Comparison of ENCODE assay signal across 2 cellular contexts in the genomic region with DNA sequence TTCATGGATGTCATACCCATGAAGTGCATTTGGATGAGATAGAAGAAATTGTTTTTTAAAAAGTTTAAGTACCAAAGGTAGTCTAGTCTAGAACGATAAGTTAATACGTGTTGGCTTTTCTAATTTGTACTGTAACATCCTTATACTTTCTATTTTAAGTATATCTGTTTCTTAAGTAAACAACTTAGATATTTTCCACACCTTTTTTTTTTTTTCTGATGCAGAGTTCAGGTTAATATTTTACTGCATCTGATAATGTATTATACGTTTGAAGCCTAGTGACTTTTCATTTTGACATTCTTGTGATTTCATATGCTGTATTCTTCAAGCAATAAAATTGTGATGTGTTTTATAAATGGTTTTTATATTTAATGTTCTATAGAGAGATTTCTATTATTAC.
TF ChIP-seq lines count a peak whose summit lies in the region.

No MANE protein-coding gene starts in this region.

TF ChIP-seq in A549, 52 proteins besides CTCF, POLR2A, EP300 and RAD21 (continued from another document):
- TF ChIP-seq MAFK (IDR thresholded peaks at IDR 0.05; ENCODE audit: partially characterized antibody) (no peak), FOXS1 (CRISPR knock-in tag; IDR thresholded peaks at IDR 0.05) (no peak), MAZ (IDR thresholded peaks at IDR 0.05; ENCODE audit: borderline replicate concordance, low read depth, low read length) (no peak), ZNF302 (CRISPR knock-in tag; IDR thresholded peaks at IDR 0.05) (no peak), HOXB5 (CRISPR knock-in tag; IDR thresholded peaks at IDR 0.05) (no peak), HEYL (CRISPR knock-in tag; IDR thresholded peaks at IDR 0.05) (no peak), CHD2 (IDR thresholded peaks at IDR 0.05; ENCODE audit: low read length, partially characterized antibody) (no peak), RARB (CRISPR knock-in tag; IDR thresholded peaks at IDR 0.05) (no peak)
- TF ChIP-seq, protein P1, sequence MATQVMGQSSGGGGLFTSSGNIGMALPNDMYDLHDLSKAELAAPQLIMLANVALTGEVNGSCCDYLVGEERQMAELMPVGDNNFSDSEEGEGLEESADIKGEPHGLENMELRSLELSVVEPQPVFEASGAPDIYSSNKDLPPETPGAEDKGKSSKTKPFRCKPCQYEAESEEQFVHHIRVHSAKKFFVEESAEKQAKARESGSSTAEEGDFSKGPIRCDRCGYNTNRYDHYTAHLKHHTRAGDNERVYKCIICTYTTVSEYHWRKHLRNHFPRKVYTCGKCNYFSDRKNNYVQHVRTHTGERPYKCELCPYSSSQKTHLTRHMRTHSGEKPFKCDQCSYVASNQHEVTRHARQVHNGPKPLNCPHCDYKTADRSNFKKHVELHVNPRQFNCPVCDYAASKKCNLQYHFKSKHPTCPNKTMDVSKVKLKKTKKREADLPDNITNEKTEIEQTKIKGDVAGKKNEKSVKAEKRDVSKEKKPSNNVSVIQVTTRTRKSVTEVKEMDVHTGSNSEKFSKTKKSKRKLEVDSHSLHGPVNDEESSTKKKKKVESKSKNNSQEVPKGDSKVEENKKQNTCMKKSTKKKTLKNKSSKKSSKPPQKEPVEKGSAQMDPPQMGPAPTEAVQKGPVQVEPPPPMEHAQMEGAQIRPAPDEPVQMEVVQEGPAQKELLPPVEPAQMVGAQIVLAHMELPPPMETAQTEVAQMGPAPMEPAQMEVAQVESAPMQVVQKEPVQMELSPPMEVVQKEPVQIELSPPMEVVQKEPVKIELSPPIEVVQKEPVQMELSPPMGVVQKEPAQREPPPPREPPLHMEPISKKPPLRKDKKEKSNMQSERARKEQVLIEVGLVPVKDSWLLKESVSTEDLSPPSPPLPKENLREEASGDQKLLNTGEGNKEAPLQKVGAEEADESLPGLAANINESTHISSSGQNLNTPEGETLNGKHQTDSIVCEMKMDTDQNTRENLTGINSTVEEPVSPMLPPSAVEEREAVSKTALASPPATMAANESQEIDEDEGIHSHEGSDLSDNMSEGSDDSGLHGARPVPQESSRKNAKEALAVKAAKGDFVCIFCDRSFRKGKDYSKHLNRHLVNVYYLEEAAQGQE (IDR thresholded peaks at IDR 0.05) = no peak
TF ChIP-seq in A549: peak in this region for 0.

TF ChIP-seq in GM12878, 131 proteins besides CTCF, POLR2A, EP300 and RAD21 (continued from another document):
- TF ChIP-seq POLR2AphosphoS2 (IDR thresholded peaks at IDR 0.05; ENCODE audit: low read depth, low read length) (no peak), CHD2 (IDR thresholded peaks at IDR 0.05; ENCODE audit: borderline replicate concordance, low read depth, low read length) (no peak), NFYA (IDR thresholded peaks at IDR 0.05; ENCODE audit: borderline replicate concordance, low read depth, low read length) (no peak), SREBF1 (IDR thresholded peaks at IDR 0.05; ENCODE audit: low read length) (no peak), SREBF2 (IDR thresholded peaks at IDR 0.05; ENCODE audit: low read length) (no peak), TAF1 (IDR thresholded peaks at IDR 0.05; ENCODE audit: borderline replicate concordance, low read depth, low read length) (no peak)
- TF ChIP-seq, protein P2, sequence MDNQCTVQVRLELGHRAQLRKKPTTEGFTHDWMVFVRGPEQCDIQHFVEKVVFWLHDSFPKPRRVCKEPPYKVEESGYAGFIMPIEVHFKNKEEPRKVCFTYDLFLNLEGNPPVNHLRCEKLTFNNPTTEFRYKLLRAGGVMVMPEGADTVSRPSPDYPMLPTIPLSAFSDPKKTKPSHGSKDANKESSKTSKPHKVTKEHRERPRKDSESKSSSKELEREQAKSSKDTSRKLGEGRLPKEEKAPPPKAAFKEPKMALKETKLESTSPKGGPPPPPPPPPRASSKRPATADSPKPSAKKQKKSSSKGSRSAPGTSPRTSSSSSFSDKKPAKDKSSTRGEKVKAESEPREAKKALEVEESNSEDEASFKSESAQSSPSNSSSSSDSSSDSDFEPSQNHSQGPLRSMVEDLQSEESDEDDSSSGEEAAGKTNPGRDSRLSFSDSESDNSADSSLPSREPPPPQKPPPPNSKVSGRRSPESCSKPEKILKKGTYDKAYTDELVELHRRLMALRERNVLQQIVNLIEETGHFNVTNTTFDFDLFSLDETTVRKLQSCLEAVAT (IDR thresholded peaks at IDR 0.05) = 0 out of 2 replicates have a peak, but pooled peaks have one; percentile 41
